Comparison of ENCODE assay signal across 25 cellular contexts in genomic region chr1:247286134-247286670, GRCh38. TPM values are rescaled to one million over a fixed set of nuclear protein-coding genes. Genes with fewer than 3 reads are reported as not detected.
"Had no signal": no experiment of that assay in that cellular context is flagged by ENCODE, and none has a peak within 500 bp of the region (broad histone marks: within the 10 kb centered on the region; RNA-seq: fewer than 3 reads in every experiment).

No MANE protein-coding gene starts in this region.

- H3K27me3 Mint-ChIP-seq: activated CD4-positive, alpha-beta T cell treated with anti-CD3 and anti-CD28 coated beads, Interleukin-2, amount 10 ng/mL, durations not matched to agents 7 days and 5 days; activated CD8-positive, alpha-beta T cell treated with anti-CD3 and anti-CD28 coated beads for 36 hours; activated naive CD4-positive, alpha-beta T cell treated with anti-CD3 and anti-CD28 coated beads, Interleukin-2, amount 50 U/mL, for 24 hours; activated T-helper 17 cell treated with anti-CD3 and anti-CD28 coated beads, Interleukin-2, amount 50 U/mL, for 72 hours; T-helper 17 cell had no signal

- H3K27ac ChIP-seq: breast epithelium, Peyer's patch, VCaP had no signal

- H3K4me1 Mint-ChIP-seq: activated CD4-positive, alpha-beta T cell treated with anti-CD3 and anti-CD28 coated beads, Interleukin-2, amount 10 ng/mL, durations not matched to agents 7 days and 5 days; activated naive CD4-positive, alpha-beta T cell treated with anti-CD3 and anti-CD28 coated beads, Interleukin-2, amount 50 U/mL, for 24 hours had no signal

- H3K4me1 ChIP-seq: breast epithelium, Peyer's patch had no signal

- DNase-seq: activated CD4-positive, alpha-beta T cell treated with anti-CD3 and anti-CD28 coated beads, Interleukin-2, amount 10 ng/mL, durations not matched to agents 7 days and 5 days; activated CD4-positive, CD25-positive, alpha-beta regulatory T cell; activated CD8-positive, alpha-beta T cell treated with anti-CD3 and anti-CD28 coated beads for 36 hours; activated naive CD4-positive, alpha-beta T cell; activated T-cell treated with anti-CD3 and anti-CD28 coated beads for 4 hours; aorta; central memory CD4-positive, alpha-beta T cell; IMR-90; Kasumi-1; KBM-7; NCI-H1105 treated with DMSO at 0.1 percent for 48 hours; NCI-H1436 treated with DMSO at 0.1 percent for 48 hours; NCI-H187; NCI-H2081; NCI-H446; NCI-H524; Peyer's patch; SHP77 treated with DMSO at 0.1 percent for 48 hours; T-helper 17 cell; T-helper 9 cell had no signal

- H3K36me3 ChIP-seq: breast epithelium, Peyer's patch had no signal

- H3K27ac Mint-ChIP-seq: activated CD4-positive, alpha-beta T cell treated with anti-CD3 and anti-CD28 coated beads, Interleukin-2, amount 10 ng/mL, durations not matched to agents 7 days and 5 days; activated CD8-positive, alpha-beta T cell treated with anti-CD3 and anti-CD28 coated beads for 36 hours; activated naive CD4-positive, alpha-beta T cell treated with anti-CD3 and anti-CD28 coated beads, Interleukin-2, amount 50 U/mL, for 24 hours; activated T-helper 17 cell treated with anti-CD3 and anti-CD28 coated beads, Interleukin-2, amount 50 U/mL, for 72 hours; T-helper 17 cell had no signal

- H3K9me3 ChIP-seq: Peyer's patch had no signal

- H3K4me3 Mint-ChIP-seq: activated CD4-positive, alpha-beta T cell treated with anti-CD3 and anti-CD28 coated beads, Interleukin-2, amount 10 ng/mL, durations not matched to agents 7 days and 5 days; activated CD8-positive, alpha-beta T cell treated with anti-CD3 and anti-CD28 coated beads for 36 hours; activated naive CD4-positive, alpha-beta T cell treated with anti-CD3 and anti-CD28 coated beads, Interleukin-2, amount 50 U/mL, for 24 hours; activated T-helper 17 cell treated with anti-CD3 and anti-CD28 coated beads, Interleukin-2, amount 50 U/mL, for 72 hours; T-helper 17 cell had no signal

- H3K27me3 ChIP-seq: breast epithelium, Peyer's patch had no signal

- H3K9me3 Mint-ChIP-seq: activated CD8-positive, alpha-beta T cell treated with anti-CD3 and anti-CD28 coated beads for 36 hours had no signal

- H3K4me3 ChIP-seq: breast epithelium, Peyer's patch had no signal

- ATAC-seq: activated CD8-positive, alpha-beta T cell treated with anti-CD3 and anti-CD28 coated beads for 36 hours; activated T-helper 17 cell treated with anti-CD3 and anti-CD28 coated beads, Interleukin-2, amount 50 U/mL, for 72 hours; T-helper 17 cell had no signal

RNA-seq across cellular contexts. Expression of gene VN1R5, which starts 30.3 kb away (rescaled TPM):
- total RNA-seq: activated CD4-positive, alpha-beta T cell treated with anti-CD3 and anti-CD28 coated beads, Interleukin-2, amount 10 ng/mL, durations not matched to agents 7 days and 5 days; activated CD8-positive, alpha-beta T cell treated with anti-CD3 and anti-CD28 coated beads for 36 hours; activated T-helper 17 cell treated with anti-CD3 and anti-CD28 coated beads, Interleukin-2, amount 50 U/mL, for 72 hours; aorta; breast epithelium; IMR-90; Peyer's patch; SK-MEL-5; T-helper 17 cell had no signal
